Comparison of ENCODE assay signal across 9 cellular contexts in the genomic region with DNA sequence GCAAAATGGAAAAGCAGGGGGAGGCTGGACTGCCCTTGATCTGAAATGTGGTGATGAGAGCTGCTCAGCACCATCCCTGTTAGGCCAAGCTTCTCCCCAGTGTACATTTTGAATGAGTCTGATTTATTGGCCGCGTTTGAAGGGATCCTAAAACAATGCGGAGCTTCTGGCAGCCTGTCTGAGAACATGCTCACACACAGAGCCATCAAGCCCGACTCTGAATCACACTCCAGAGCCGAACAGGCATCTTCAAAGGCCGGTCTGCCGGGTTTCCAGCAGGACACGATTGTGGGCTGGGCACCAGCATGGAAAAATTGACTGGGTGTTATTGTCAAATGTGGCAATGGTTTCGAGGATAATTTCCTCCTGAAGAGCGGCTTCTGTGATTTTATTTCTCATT.
"Had no signal": no experiment of that assay in that cellular context is flagged by ENCODE, and none has a peak within 500 bp of the region (broad histone marks: within the 10 kb centered on the region; RNA-seq: fewer than 3 reads in every experiment).

No MANE protein-coding gene starts in this region.

- DNase-seq: activated CD4-positive, alpha-beta memory T cell treated with anti-CD3 and anti-CD28 coated beads, Interleukin-2, amount 10 ng/mL, durations not matched to agents 7 days and 5 days; activated naive CD4-positive, alpha-beta T cell; activated naive CD8-positive, alpha-beta T cell treated with anti-CD3 and anti-CD28 coated beads, Interleukin-2, amount 50 U/mL, for 24 hours; nephron progenitor cell; T-cell; thyroid gland had no signal

- H3K27ac Mint-ChIP-seq: activated CD4-positive, alpha-beta memory T cell treated with anti-CD3 and anti-CD28 coated beads, Interleukin-2, amount 10 ng/mL, durations not matched to agents 7 days and 5 days; activated naive CD8-positive, alpha-beta T cell treated with anti-CD3 and anti-CD28 coated beads, Interleukin-2, amount 50 U/mL, for 24 hours; memory B cell; nephron progenitor cell; T-cell had no signal

- H3K4me3 ChIP-seq: ascending aorta, thyroid gland had no signal

- H3K4me1 Mint-ChIP-seq: activated CD4-positive, alpha-beta memory T cell treated with anti-CD3 and anti-CD28 coated beads, Interleukin-2, amount 10 ng/mL, durations not matched to agents 7 days and 5 days; activated naive CD8-positive, alpha-beta T cell treated with anti-CD3 and anti-CD28 coated beads, Interleukin-2, amount 50 U/mL, for 24 hours; memory B cell; T-cell had no signal

- H3K9me3 ChIP-seq: thyroid gland had no signal

- H3K36me3 ChIP-seq: ascending aorta, thyroid gland had no signal

- H3K4me3 Mint-ChIP-seq: activated CD4-positive, alpha-beta memory T cell treated with anti-CD3 and anti-CD28 coated beads, Interleukin-2, amount 10 ng/mL, durations not matched to agents 7 days and 5 days; activated naive CD8-positive, alpha-beta T cell treated with anti-CD3 and anti-CD28 coated beads, Interleukin-2, amount 50 U/mL, for 24 hours; memory B cell; nephron progenitor cell; T-cell had no signal

- H3K4me1 ChIP-seq: ascending aorta, thyroid gland had no signal

- H3K9me3 Mint-ChIP-seq: activated CD4-positive, alpha-beta memory T cell treated with anti-CD3 and anti-CD28 coated beads, Interleukin-2, amount 10 ng/mL, durations not matched to agents 7 days and 5 days; memory B cell had no signal

- H3K27me3 ChIP-seq: ascending aorta, thyroid gland had no signal

- H3K36me3 Mint-ChIP-seq: memory B cell, T-cell had no signal

- ATAC-seq: activated naive CD8-positive, alpha-beta T cell treated with anti-CD3 and anti-CD28 coated beads, Interleukin-2, amount 50 U/mL, for 24 hours; T-cell had no signal

- H3K27ac ChIP-seq: ascending aorta, thyroid gland, VCaP had no signal
